ENCODE assay signal across 1 cellular context in genomic region chr7:12687213-12688171, GRCh38.
TF ChIP-seq lines count a peak whose summit lies in the region.

Gene ARL4A, plus strand, starts transcription at chr7:12687633. Its CDS starts 622 bp downstream, at chr7:12688255.

TF ChIP-seq in SK-N-SH, 30 proteins besides CTCF, POLR2A, EP300 and RAD21 (continued from another document):
- TF ChIP-seq ZBTB33 (IDR thresholded peaks at IDR 0.05; ENCODE audit: borderline replicate concordance, low read depth) (no peak), FOXM1 (IDR thresholded peaks at IDR 0.05; ENCODE audit: low read depth) (no peak), TAF1 (IDR thresholded peaks at IDR 0.05; ENCODE audit: borderline replicate concordance, low read depth, low read length) (peak; percentile 99), REST (IDR thresholded peaks at IDR 0.05; ENCODE audit: low read depth, low read length) (peak; percentile 57; the same call in 1 of the 2 replicates), JUND (IDR thresholded peaks at IDR 0.05) (no peak), MAX (IDR thresholded peaks at IDR 0.05; ENCODE audit: low read depth) (peak; percentile 10; the same call in 1 of the 2 replicates)
